ENCODE assay signal across 22 cellular contexts in genomic region chr6:167575201-167575696, GRCh38.
DNase-seq lines count a peak whose midpoint lies in the region; ATAC-seq and TF ChIP-seq lines count a peak whose summit lies in the region.
"Had no signal": no experiment of that assay in that cellular context is flagged by ENCODE, and none has a peak within 500 bp of the region (broad histone marks: within the 10 kb centered on the region; RNA-seq: fewer than 3 reads in every experiment).

No MANE protein-coding gene starts in this region.

- peaks cover 0 to 39% (median 9%) of the 10 kb centered on the region in 11 experiments; a peak in 13 of 22 replicates for H3K27me3 ChIP-seq in BLaER1 treated with 17β-estradiol and CSF1 and Interleukin-3, amounts not matched to agents 10 nM and 100 nM
- H3K27me3 ChIP-seq in adipocyte (replicated peaks; ENCODE audit: control insufficient read depth, insufficient read depth, low read length) (peaks cover 16% of the 10 kb centered on the region), sigmoid colon (no peaks in the 10 kb centered on the region), Caco-2 (replicated peaks; ENCODE audit: control insufficient read depth, insufficient read depth, low read length) (no peaks in the 10 kb centered on the region)
- H3K27me3 ChIP-seq: body of pancreas, MG63 had no signal

- peaks cover 41 to 75% (median 58%) of the 10 kb centered on the region in 10 experiments for H3K4me1 ChIP-seq in BLaER1 treated with 17β-estradiol and CSF1 and Interleukin-3, amounts not matched to agents 10 nM and 100 nM
- H3K4me1 ChIP-seq in adipocyte (ENCODE audit: control insufficient read depth, insufficient read depth, low read length), result no peaks in the 10 kb centered on the region
- peaks cover 0 to 21% (median 16%) of the 10 kb centered on the region in 4 donors for H3K4me1 ChIP-seq in sigmoid colon
- no peaks in the 10 kb centered on the region for H3K4me1 ChIP-seq in Caco-2

- H3K27ac Mint-ChIP-seq in Caco-2 (ENCODE audit: unreplicated experiment), result no peak overlapping the region
- H3K27ac Mint-ChIP-seq: activated naive CD8-positive, alpha-beta T cell treated with anti-CD3 and anti-CD28 coated beads, Interleukin-2, amount 10 ng/mL, durations not matched to agents 7 days and 5 days; IgD-negative memory B cell; natural killer cell; stimulated activated naive B cell treated with anti-CD40 and anti-IgM and Interleukin-4, amounts not matched to agents 10 μg/mL and 1 μg/mL and 100 μg/mL, for 72 hours had no signal

- peak overlapping the region; percentile 11 to 50 (median 30); a peak in 14 of 20 replicates for H3K4me3 ChIP-seq in BLaER1 treated with 17β-estradiol and CSF1 and Interleukin-3, amounts not matched to agents 10 nM and 100 nM
- H3K4me3 ChIP-seq in adipocyte (ENCODE audit: low read length) (peak overlapping the region; percentile 47), sigmoid colon (no peak overlapping the region), Caco-2 (ENCODE audit: low read depth, low read length) (no peak overlapping the region)
- H3K4me3 ChIP-seq: body of pancreas, MG63 had no signal

- H3K4me1 Mint-ChIP-seq in Caco-2 (ENCODE audit: low read depth, unreplicated experiment), result peaks cover 6% of the 10 kb centered on the region
- H3K4me1 Mint-ChIP-seq: activated naive CD8-positive, alpha-beta T cell treated with anti-CD3 and anti-CD28 coated beads, Interleukin-2, amount 10 ng/mL, durations not matched to agents 7 days and 5 days; IgD-negative memory B cell; natural killer cell; stimulated activated naive B cell treated with anti-CD40 and anti-IgM and Interleukin-4, amounts not matched to agents 10 μg/mL and 1 μg/mL and 100 μg/mL, for 72 hours had no signal

- TF ChIP-seq CTCF in sigmoid colon (IDR thresholded peaks at IDR 0.05) (no peak), Caco-2 (IDR thresholded peaks at IDR 0.05; ENCODE audit: insufficient read depth in 1 of 2, low read depth in 1 of 2, low read length in 1 of 2, severe bottlenecking in 1 of 2, unreplicated experiment in 1 of 2) (no peak)

- H3K27ac ChIP-seq in BLaER1 treated with 17β-estradiol and CSF1 and Interleukin-3, amounts not matched to agents 10 nM and 100 nM, result peak overlapping the region; percentile 2 to 74 (median 67); a peak in 21 of 22 replicates
- H3K27ac ChIP-seq in sigmoid colon, result no peak overlapping the region
- H3K27ac ChIP-seq: body of pancreas, C4-2B had no signal

- ATAC-seq in GM21526 (IDR thresholded peaks at IDR 0.05; ENCODE audit: low FRiP score, unreplicated experiment) (no peak), HG03135 (IDR thresholded peaks at IDR 0.05; ENCODE audit: unreplicated experiment) (no peak)
- ATAC-seq: body of pancreas; natural killer cell; stimulated activated naive B cell treated with anti-CD40 and anti-IgM and Interleukin-4, amounts not matched to agents 10 μg/mL and 1 μg/mL and 100 μg/mL, for 72 hours had no signal

- H3K9ac ChIP-seq in BLaER1 treated with 17β-estradiol and CSF1 and Interleukin-3, amounts not matched to agents 10 nM and 100 nM, result peak overlapping the region in 10 of 11 experiments; percentile 40 to 68 (median 57); a peak in 16 of 22 replicates
- no peak overlapping the region for H3K9ac ChIP-seq in adipocyte (ENCODE audit: low read length)

- H3K36me3 ChIP-seq in BLaER1 treated with 17β-estradiol and CSF1 and Interleukin-3, amounts not matched to agents 10 nM and 100 nM, result no peaks in the 10 kb centered on the region
- no peaks in the 10 kb centered on the region for H3K36me3 ChIP-seq in adipocyte (ENCODE audit: control insufficient read depth, insufficient read depth, low read length, severe bottlenecking)
- no peaks in the 10 kb centered on the region for H3K36me3 ChIP-seq in sigmoid colon
- no peaks in the 10 kb centered on the region for H3K36me3 ChIP-seq in Caco-2 (ENCODE audit: control insufficient read depth, insufficient read depth, low read length)
- H3K36me3 ChIP-seq: MG63 had no signal

- CTCF ChIA-PET in Caco-2 (lab: Charles Lee), result no interaction called here

- no peaks in the 10 kb centered on the region for H3K27me3 Mint-ChIP-seq in Caco-2 (ENCODE audit: insufficient read depth, unreplicated experiment)
- H3K27me3 Mint-ChIP-seq: activated naive CD8-positive, alpha-beta T cell treated with anti-CD3 and anti-CD28 coated beads, Interleukin-2, amount 10 ng/mL, durations not matched to agents 7 days and 5 days had no signal

- 94 to 95% methylated on average over 22 of the region's 22 CpGs for WGBS in sigmoid colon, 2 donors

- H3K9me3 ChIP-seq in BLaER1 treated with 17β-estradiol and CSF1 and Interleukin-3, amounts not matched to agents 10 nM and 100 nM (replicated peaks in 1 of 11), result peaks cover 0 to 17% (median 5%) of the 10 kb centered on the region in 11 experiments; a peak in 8 of 22 replicates
- no peaks in the 10 kb centered on the region for H3K9me3 ChIP-seq in adipocyte (ENCODE audit: control insufficient read depth, low read length)
- no peaks in the 10 kb centered on the region for H3K9me3 ChIP-seq in sigmoid colon
- H3K9me3 ChIP-seq in Caco-2, result no peaks in the 10 kb centered on the region
- H3K9me3 ChIP-seq: body of pancreas, MG63 had no signal

- H3K36me3 Mint-ChIP-seq in Caco-2 (ENCODE audit: insufficient read depth, unreplicated experiment), result no peaks in the 10 kb centered on the region
- H3K36me3 Mint-ChIP-seq: activated naive CD8-positive, alpha-beta T cell treated with anti-CD3 and anti-CD28 coated beads, Interleukin-2, amount 10 ng/mL, durations not matched to agents 7 days and 5 days; IgD-negative memory B cell; natural killer cell had no signal

- intact Hi-C loops in sigmoid colon (cut with DNase I), result no loop called here
- intact Hi-C loops in Caco-2 (cut with micrococcal nuclease; ENCODE audit: unreplicated experiment), result no loop called here

- DNase-seq in adipocyte (ENCODE audit: low read depth) (no peak), iPS-NIHi11 (ENCODE audit: low spot score) (peak; percentile 11), sigmoid colon (peak; percentile 52), NCI-H187 treated with DMSO at 0.1 percent for 48 hours (lab: John Stamatoyannopoulos, UW) (no peak), Caco-2 (no peak)
- DNase-seq: activated CD4-positive, alpha-beta T cell treated with anti-CD3 and anti-CD28 coated beads, Interleukin-2, amount 50 U/mL, for 4 hours; activated effector memory CD4-positive, alpha-beta T cell treated with Interleukin-2 at 50 U/mL for 16 hours; activated naive CD8-positive, alpha-beta T cell treated with anti-CD3 and anti-CD28 coated beads, Interleukin-2, amount 10 ng/mL, durations not matched to agents 7 days and 5 days; body of pancreas; MG63; natural killer cell; NCI-H1436; NCI-H524 treated with DMSO at 0.1 percent for 48 hours; RPMI8226; small intestine; stimulated activated naive B cell treated with anti-CD40 and anti-IgM and Interleukin-4, amounts not matched to agents 10 μg/mL and 1 μg/mL and 100 μg/mL, for 72 hours; T-helper 9 cell had no signal

- no peak for TF ChIP-seq EP300 in sigmoid colon (IDR thresholded peaks at IDR 0.05)

- POLR2A ChIA-PET in Caco-2 (lab: Charles Lee), result no interaction called here

- H3K4me2 ChIP-seq in BLaER1 treated with 17β-estradiol and CSF1 and Interleukin-3, amounts not matched to agents 10 nM and 100 nM, result peak overlapping the region; percentile 75 to 91 (median 83)

- BruUV-seq in Caco-2 (replicated peaks; lab: Mats Ljungman, UMichigan), result no TSS peak

- no peaks in the 10 kb centered on the region for H4K20me1 ChIP-seq in BLaER1 treated with 17β-estradiol and CSF1 and Interleukin-3, amounts not matched to agents 10 nM and 100 nM

- no peak overlapping the region for H3K4me3 Mint-ChIP-seq in Caco-2 (ENCODE audit: unreplicated experiment)
- H3K4me3 Mint-ChIP-seq: activated naive CD8-positive, alpha-beta T cell treated with anti-CD3 and anti-CD28 coated beads, Interleukin-2, amount 10 ng/mL, durations not matched to agents 7 days and 5 days; IgD-negative memory B cell; natural killer cell; stimulated activated naive B cell treated with anti-CD40 and anti-IgM and Interleukin-4, amounts not matched to agents 10 μg/mL and 1 μg/mL and 100 μg/mL, for 72 hours had no signal

- no peaks in the 10 kb centered on the region for H3K9me3 Mint-ChIP-seq in Caco-2 (ENCODE audit: unreplicated experiment)
- H3K9me3 Mint-ChIP-seq: activated naive CD8-positive, alpha-beta T cell treated with anti-CD3 and anti-CD28 coated beads, Interleukin-2, amount 10 ng/mL, durations not matched to agents 7 days and 5 days; natural killer cell; stimulated activated naive B cell treated with anti-CD40 and anti-IgM and Interleukin-4, amounts not matched to agents 10 μg/mL and 1 μg/mL and 100 μg/mL, for 72 hours had no signal

- no peak for TF ChIP-seq POLR2A in sigmoid colon (IDR thresholded peaks at IDR 0.05)

Comparison
In these comparisons a context has a peak if more than half of its experiments do, and no peak if none do; other contexts are left out.
1. H3K27ac ChIP-seq: peak in BLaER1 treated with 17β-estradiol and CSF1 and Interleukin-3, amounts not matched to agents 10 nM and 100 nM (11 of 11); none in sigmoid colon (0 of 4).
2. H3K4me3 ChIP-seq: peak in BLaER1 treated with 17β-estradiol and CSF1 and Interleukin-3, amounts not matched to agents 10 nM and 100 nM (10 of 10) and adipocyte (single experiment); none in sigmoid colon (0 of 4) and Caco-2 (single experiment).
3. DNase-seq: peak in iPS-NIHi11 (single experiment) and sigmoid colon (single experiment); none in adipocyte (single experiment), NCI-H187 treated with DMSO at 0.1 percent for 48 hours (single experiment) and Caco-2 (0 of 2).